Comparison of ENCODE assay signal across 10 cellular contexts in genomic region chr11:113974741-113975470, GRCh38. TPM values are rescaled to one million over a fixed set of nuclear protein-coding genes. Genes with fewer than 3 reads are reported as not detected.
DNase-seq lines count a peak whose midpoint lies in the region; ATAC-seq, FAIRE-seq and TF ChIP-seq lines count a peak whose summit lies in the region.
"Had no signal": no experiment of that assay in that cellular context is flagged by ENCODE, and none has a peak within 500 bp of the region (broad histone marks: within the 10 kb centered on the region; RNA-seq: fewer than 3 reads in every experiment).

HTR3A (plus strand) TSS chr11:113975108; CDS start chr11:113975326, 218 bp downstream.

- H3K4me1 ChIP-seq in adipocyte (ENCODE audit: control insufficient read depth, insufficient read depth, low read length) = no peaks in the 10 kb centered on the region
- H3K4me1 ChIP-seq in left lung = peaks cover 2 to 4% of the 10 kb centered on the region in 2 donors
- H3K4me1 ChIP-seq: Caco-2 had no signal

- H3K4me3 ChIP-seq in adipocyte (ENCODE audit: low read length) (no peak within 1 kb of the TSS), left lung (no peak within 1 kb of the TSS)

- intact Hi-C loops in left lung (cut with DNase I) = no loop called here
- intact Hi-C loops in activated CD8-positive, alpha-beta T cell treated with anti-CD3 and anti-CD28 coated beads for 36 hours (cut with micrococcal nuclease) = no loop called here

- no peak within 1 kb of the TSS for H3K9ac ChIP-seq in adipocyte (ENCODE audit: low read length)

- H3K9me3 Mint-ChIP-seq in activated CD8-positive, alpha-beta T cell treated with anti-CD3 and anti-CD28 coated beads for 36 hours = no peaks in the 10 kb centered on the region
- no peaks in the 10 kb centered on the region for H3K9me3 Mint-ChIP-seq in activated CD4-positive, alpha-beta memory T cell treated with anti-CD3 and anti-CD28 coated beads, Interleukin-2, amount 10 ng/mL, durations not matched to agents 7 days and 5 days

- TF ChIP-seq CTCF in left lung (IDR thresholded peaks at IDR 0.05) = no peak
- no peak for TF ChIP-seq CTCF in activated CD8-positive, alpha-beta T cell treated with anti-CD3 and anti-CD28 coated beads for 36 hours (IDR thresholded peaks at IDR 0.05)
- no peak for TF ChIP-seq CTCF in D721Med (IDR thresholded peaks at IDR 0.05; ENCODE audit: insufficient read depth, missing control alignments)

- no peaks in the 10 kb centered on the region for H3K36me3 Mint-ChIP-seq in activated CD8-positive, alpha-beta T cell treated with anti-CD3 and anti-CD28 coated beads for 36 hours (ENCODE audit: low read depth)
- no peaks in the 10 kb centered on the region for H3K36me3 Mint-ChIP-seq in activated CD4-positive, alpha-beta memory T cell treated with anti-CD3 and anti-CD28 coated beads, Interleukin-2, amount 10 ng/mL, durations not matched to agents 7 days and 5 days (ENCODE audit: low read depth)

- peaks cover 6% of the 10 kb centered on the region for H3K27me3 Mint-ChIP-seq in activated CD8-positive, alpha-beta T cell treated with anti-CD3 and anti-CD28 coated beads for 36 hours
- peaks cover 9% of the 10 kb centered on the region for H3K27me3 Mint-ChIP-seq in activated CD4-positive, alpha-beta memory T cell treated with anti-CD3 and anti-CD28 coated beads, Interleukin-2, amount 10 ng/mL, durations not matched to agents 7 days and 5 days

- peak within 1 kb of the TSS in 1 of 2 donors; percentile 45 for H3K27ac ChIP-seq in left lung

- DNase-seq in Caki2 (ENCODE audit: low read depth) (peak; percentile 84), NCI-H146 treated with DMSO at 0.1 percent for 48 hours (lab: John Stamatoyannopoulos, UW; ENCODE audit: unreplicated experiment) (peak; percentile 21), adipocyte (ENCODE audit: low read depth) (peak; percentile 21), left lung (peak; percentile 78 to 80), D721Med (ENCODE audit: insufficient read length, low spot score) (no peak)
- DNase-seq in activated CD8-positive, alpha-beta T cell treated with anti-CD3 and anti-CD28 coated beads for 36 hours = no peak
- DNase-seq in activated CD4-positive, alpha-beta memory T cell treated with anti-CD3 and anti-CD28 coated beads, Interleukin-2, amount 10 ng/mL, durations not matched to agents 7 days and 5 days = no peak

- in situ Hi-C loops in Caki2 (cut with HindIII; ENCODE audit: low pct_unique_long_range_greater_than_20kb, low sequenced_read_pairs) = no loop called here

- H3K4me1 Mint-ChIP-seq in activated CD8-positive, alpha-beta T cell treated with anti-CD3 and anti-CD28 coated beads for 36 hours (ENCODE audit: low read depth) = no peaks in the 10 kb centered on the region
- H3K4me1 Mint-ChIP-seq in activated CD4-positive, alpha-beta memory T cell treated with anti-CD3 and anti-CD28 coated beads, Interleukin-2, amount 10 ng/mL, durations not matched to agents 7 days and 5 days = peaks cover 2% of the 10 kb centered on the region

- H3K27me3 ChIP-seq in adipocyte (replicated peaks; ENCODE audit: control insufficient read depth, insufficient read depth, low read length) (peaks cover 83% of the 10 kb centered on the region), left lung (peaks cover 0 to 25% of the 10 kb centered on the region in 2 donors)

- ATAC-seq in left lung (peak; percentile 91), HG03175 (IDR thresholded peaks at IDR 0.05; ENCODE audit: unreplicated experiment) (no peak)
- ATAC-seq in activated CD8-positive, alpha-beta T cell treated with anti-CD3 and anti-CD28 coated beads for 36 hours = no peak

- CTCF ChIA-PET in activated CD8-positive, alpha-beta T cell treated with anti-CD3 and anti-CD28 coated beads for 36 hours (lab: Charles Lee) = interaction anchor here (1.0 kb wide), 1 partner anchor 286 kb away, joined by 3 read pairs; no protein-coding TSS in a partner anchor
- CTCF ChIA-PET in activated CD4-positive, alpha-beta memory T cell treated with anti-CD3 and anti-CD28 coated beads, Interleukin-2, amount 10 ng/mL, durations not matched to agents 7 days and 5 days (lab: Charles Lee) = no interaction called here

- POLR2A ChIA-PET in activated CD8-positive, alpha-beta T cell treated with anti-CD3 and anti-CD28 coated beads for 36 hours (lab: Charles Lee) = interaction anchor here (0.7 kb wide), 1 partner anchor 10 kb away, joined by 3 read pairs; no protein-coding TSS in a partner anchor
- POLR2A ChIA-PET in activated CD4-positive, alpha-beta memory T cell treated with anti-CD3 and anti-CD28 coated beads, Interleukin-2, amount 10 ng/mL, durations not matched to agents 7 days and 5 days (lab: Charles Lee) = no interaction called here

- H3K4me3 Mint-ChIP-seq in activated CD8-positive, alpha-beta T cell treated with anti-CD3 and anti-CD28 coated beads for 36 hours = no peak within 1 kb of the TSS
- H3K4me3 Mint-ChIP-seq in activated CD4-positive, alpha-beta memory T cell treated with anti-CD3 and anti-CD28 coated beads, Interleukin-2, amount 10 ng/mL, durations not matched to agents 7 days and 5 days = no peak within 1 kb of the TSS

- no peak within 1 kb of the TSS for H3K27ac Mint-ChIP-seq in activated CD8-positive, alpha-beta T cell treated with anti-CD3 and anti-CD28 coated beads for 36 hours
- H3K27ac Mint-ChIP-seq in activated CD4-positive, alpha-beta memory T cell treated with anti-CD3 and anti-CD28 coated beads, Interleukin-2, amount 10 ng/mL, durations not matched to agents 7 days and 5 days = no peak within 1 kb of the TSS

- no peaks in the 10 kb centered on the region for H3K9me3 ChIP-seq in adipocyte (ENCODE audit: control insufficient read depth, low read length)
- no peaks in the 10 kb centered on the region for H3K9me3 ChIP-seq in left lung
- H3K9me3 ChIP-seq: Caco-2 had no signal

- H3K36me3 ChIP-seq in adipocyte (ENCODE audit: control insufficient read depth, insufficient read depth, low read length, severe bottlenecking) = no peaks in the 10 kb centered on the region
- H3K36me3 ChIP-seq in left lung = no peaks in the 10 kb centered on the region

- FAIRE-seq in D721Med (lab: Jason Lieb, UNC) = no peak

RNA-seq across cellular contexts. Expression of gene HTR3A, which starts in this region (rescaled TPM):
- total RNA-seq in Caki2 (2014; rRNA removed; shearing (Covaris generic); ENCODE audit: low replicate concordance) = not detected in 2 replicates
- total RNA-seq in left lung = under 1 TPM; 0.44 to 0.79 TPM
- not detected for total RNA-seq in activated CD8-positive, alpha-beta T cell treated with anti-CD3 and anti-CD28 coated beads for 36 hours
- not detected for total RNA-seq in activated CD4-positive, alpha-beta memory T cell treated with anti-CD3 and anti-CD28 coated beads, Interleukin-2, amount 10 ng/mL, durations not matched to agents 7 days and 5 days
- total RNA-seq: activated CD8-positive, alpha-beta memory T cell treated with anti-CD3 and anti-CD28 coated beads for 36 hours; Caco-2 had no signal

Comparison
In these comparisons a context has a peak if more than half of its experiments do, and no peak if none do; other contexts are left out.
1. Peak in DNase-seq in Caki2; RNA of the gene not detected or under 1 TPM.
2. Peak in DNase-seq and ATAC-seq in left lung; RNA of the gene not detected or under 1 TPM.
3. DNase-seq: peak in NCI-H146 treated with DMSO at 0.1 percent for 48 hours (single experiment) and adipocyte (single experiment); none in activated CD8-positive, alpha-beta T cell treated with anti-CD3 and anti-CD28 coated beads for 36 hours (single experiment), activated CD4-positive, alpha-beta memory T cell treated with anti-CD3 and anti-CD28 coated beads, Interleukin-2, amount 10 ng/mL, durations not matched to agents 7 days and 5 days (single experiment) and D721Med (single experiment).